In the genomic region with DNA sequence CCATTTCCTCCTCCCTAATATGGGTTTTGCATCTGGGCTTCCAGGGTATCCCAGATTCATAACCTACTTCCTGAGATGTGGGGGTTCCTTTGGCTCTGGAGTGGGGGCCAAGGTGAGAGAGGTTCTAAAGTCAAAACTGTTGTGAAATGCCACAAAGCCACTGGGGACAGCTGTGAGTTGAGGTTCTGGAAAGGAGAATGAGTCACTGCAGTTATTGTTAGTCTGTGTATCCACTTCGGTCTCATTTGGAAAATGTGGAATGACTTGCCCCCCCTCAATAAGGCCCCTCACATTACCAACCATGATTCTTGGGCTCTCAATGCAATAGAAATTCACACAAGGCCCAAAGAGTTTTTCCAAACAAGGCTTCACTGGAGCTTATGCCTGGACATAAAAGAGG, we compare ENCODE assay signal across 10 cellular contexts. TPM values are rescaled to one million over a fixed set of nuclear protein-coding genes. Genes with fewer than 3 reads are reported as not detected.
DNase-seq lines count a peak whose midpoint lies in the region; ATAC-seq and TF ChIP-seq lines count a peak whose summit lies in the region.
"Had no signal": no experiment of that assay in that cellular context is flagged by ENCODE, and none has a peak within 500 bp of the region (broad histone marks: within the 10 kb centered on the region; RNA-seq: fewer than 3 reads in every experiment).

No MANE protein-coding gene starts in this region.

- peaks cover 34 to 75% of the 10 kb centered on the region in 2 donors for H3K4me1 ChIP-seq in left lung
- H3K4me1 ChIP-seq in stomach smooth muscle (ENCODE audit: control insufficient read depth, insufficient read depth, low read length): peaks cover 18% of the 10 kb centered on the region
- H3K4me1 ChIP-seq in testis: peaks cover 32% of the 10 kb centered on the region

- H3K27me3 ChIP-seq in left lung (no peaks in the 10 kb centered on the region), stomach smooth muscle (ENCODE audit: control insufficient read depth in 1 of 2, insufficient read depth in 2 of 2, low read length in 2 of 2) (no peaks in the 10 kb centered on the region), testis (no peaks in the 10 kb centered on the region)
- H3K27me3 ChIP-seq: pancreas had no signal

- in situ Hi-C loops in astrocyte of the spinal cord (cut with HindIII; ENCODE audit: low sequenced_read_pairs): no loop called here

- TF ChIP-seq CTCF in astrocyte of the spinal cord (IDR thresholded peaks at IDR 0.05; ENCODE audit: low read depth, low read length) (no peak), left lung (IDR thresholded peaks at IDR 0.05) (no peak), testis (IDR thresholded peaks at IDR 0.05) (no peak)

- H3K36me3 ChIP-seq in left lung (no peaks in the 10 kb centered on the region), stomach smooth muscle (ENCODE audit: control insufficient read depth in 2 of 2, insufficient read depth in 2 of 2, low read length in 2 of 2) (no peaks in the 10 kb centered on the region), testis (ENCODE audit: low read depth, missing control alignments) (no peaks in the 10 kb centered on the region)
- H3K36me3 ChIP-seq: pancreas had no signal

- H3K4me3 ChIP-seq in astrocyte of the spinal cord (ENCODE audit: low read depth, low read length) (no peak overlapping the region), left lung (no peak overlapping the region), stomach smooth muscle (ENCODE audit: low read length in 2 of 2) (no peak overlapping the region), testis (no peak overlapping the region)
- H3K4me3 ChIP-seq: pancreas had no signal

- H3K27ac ChIP-seq in left lung (peak overlapping the region; percentile 75 to 83), stomach smooth muscle (ENCODE audit: low read length) (peak overlapping the region; percentile 78), testis (peak overlapping the region in 1 of 2 donors; percentile 81)

- intact Hi-C loops in left lung (cut with DNase I): no loop called here
- intact Hi-C loops in testis (cut with DNase I; ENCODE audit: low total_unique reads): no loop called here

- H3K9ac ChIP-seq in stomach smooth muscle (ENCODE audit: low read length in 2 of 2): no peak overlapping the region

- no peak for ATAC-seq in left lung
- ATAC-seq: pancreas had no signal

- WGBS in testis, 2 donors: 38 to 61% methylated on average over 1 of the region's 1 CpG

- H3K9me3 ChIP-seq in left lung (no peaks in the 10 kb centered on the region), stomach smooth muscle (ENCODE audit: control insufficient read depth in 2 of 2, low read length in 2 of 2) (no peaks in the 10 kb centered on the region), testis (no peaks in the 10 kb centered on the region)
- H3K9me3 ChIP-seq: pancreas had no signal

- no peak for TF ChIP-seq POLR2A in testis (IDR thresholded peaks at IDR 0.05)

- DNase-seq in LoVo (ENCODE audit: low spot score) (peak; percentile 14), astrocyte of the spinal cord (ENCODE audit: low read depth, low spot score) (peak; percentile 18), left lung (no peak), NCI-H82 (lab: John Stamatoyannopoulos, UW) (no peak), DMS153 (lab: John Stamatoyannopoulos, UW) (no peak), testis (no peak)
- DNase-seq: activated CD4-positive, alpha-beta T cell treated with anti-CD3 and anti-CD28 coated beads, Interleukin-2, amount 10 ng/mL, durations not matched to agents 7 days and 5 days; MM.1S; pancreas had no signal

RNA-seq across cellular contexts. Expression of gene LGALSL, which starts 51.1 kb away (rescaled TPM):
- total RNA-seq in left lung (10 to 100 TPM; 33.5 to 34.1 TPM), testis (10 to 100 TPM; 10.8 to 13.4 TPM)
- polyA plus RNA-seq in testis (ENCODE audit: insufficient read depth, low read depth, low replicate concordance): 11.3 TPM

Comparison
In these comparisons a context has a peak if more than half of its experiments do, and no peak if none do; other contexts are left out.
1. DNase-seq: peak in LoVo (single experiment) and astrocyte of the spinal cord (single experiment); none in left lung (0 of 2), NCI-H82 (single experiment), DMS153 (single experiment) and testis (single experiment).